ENCODE assay signal across 11 cellular contexts in the genomic region with DNA sequence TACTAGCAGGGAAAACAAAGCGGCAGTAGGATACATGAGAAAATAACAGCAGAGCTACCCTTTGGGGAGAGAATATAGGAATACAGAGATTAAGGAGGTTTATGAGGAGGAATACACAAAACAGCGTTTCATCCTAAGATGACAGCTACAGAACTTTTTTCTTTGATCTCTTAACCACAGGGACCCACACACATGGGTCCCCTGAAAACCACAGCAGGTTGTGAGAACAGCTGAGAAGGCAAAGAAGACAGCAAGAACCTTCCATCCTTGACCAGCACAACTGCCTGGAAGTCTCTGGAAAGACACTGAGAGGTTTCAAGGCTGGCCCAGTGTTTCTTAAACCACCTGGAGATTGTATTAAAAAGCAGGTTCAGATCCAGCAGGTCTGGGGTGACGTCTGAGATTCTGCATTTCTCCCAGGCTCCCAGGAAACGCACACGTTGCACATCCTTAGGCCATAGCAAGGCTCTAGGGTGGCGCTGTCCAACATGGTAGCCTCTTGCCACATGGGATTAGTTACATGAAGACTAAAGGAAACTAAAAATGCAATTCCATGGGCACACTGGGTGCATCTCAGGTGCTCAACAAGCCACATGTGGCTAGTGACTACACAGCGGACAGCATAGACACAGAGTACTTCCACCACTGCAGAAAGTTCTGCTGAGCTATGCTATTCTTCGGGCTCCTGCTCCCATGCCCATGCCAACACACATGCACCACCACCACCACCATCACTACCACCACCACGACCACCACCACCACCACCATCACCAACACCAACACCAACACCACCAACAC.
DNase-seq lines count a peak whose midpoint lies in the region; ATAC-seq and TF ChIP-seq lines count a peak whose summit lies in the region.
"Had no signal": no experiment of that assay in that cellular context is flagged by ENCODE, and none has a peak within 500 bp of the region (broad histone marks: within the 10 kb centered on the region; RNA-seq: fewer than 3 reads in every experiment).

No MANE protein-coding gene starts in this region.

- TF ChIP-seq POLR2A in suprapubic skin (IDR thresholded peaks at IDR 0.05), result no peak

- ATAC-seq in activated naive CD4-positive, alpha-beta T cell treated with anti-CD3 and anti-CD28 coated beads, Interleukin-2, amount 50 U/mL, for 72 hours, result peak; percentile 39 to 57
- ATAC-seq in stimulated activated naive CD8-positive, alpha-beta T cell treated with anti-CD3 and anti-CD28 coated beads, Interleukin-15, amount 100 ng/mL, for 72 hours, result peak; percentile 71

- no peaks in the 10 kb centered on the region for H4K20me1 ChIP-seq in KMS-11 (ENCODE audit: insufficient read depth)

- H2AFZ ChIP-seq in KMS-11 (ENCODE audit: low read depth), result no peak overlapping the region

- H3K36me3 ChIP-seq in HEK293 (ENCODE audit: control insufficient read depth in 2 of 2, insufficient read depth in 1 of 2, low read length in 2 of 2) (peaks cover 0 to 3% of the 10 kb centered on the region in 2 experiments; a peak in 1 of 3 replicates), KMS-11 (ENCODE audit: insufficient read depth) (no peaks in the 10 kb centered on the region), suprapubic skin (peaks cover 6% of the 10 kb centered on the region)

- POLR2A ChIA-PET in HEK293 (lab: Yijun Ruan, JAX), result no interaction called here

- WGBS in suprapubic skin, result 93% methylated on average over 6 of the region's 9 CpGs

- DNase-seq in activated naive CD4-positive, alpha-beta T cell treated with anti-CD3 and anti-CD28 coated beads, Interleukin-2, amount 50 U/mL, for 72 hours (ENCODE audit: low spot score in 2 of 2), result no peak
- DNase-seq in activated naive CD4-positive, alpha-beta T cell treated with Interleukin-2 at 50 U/mL for 16 hours, result no peak
- peak in 1 of 2 donors; percentile 32 for DNase-seq in stimulated activated naive CD8-positive, alpha-beta T cell treated with anti-CD3 and anti-CD28 coated beads, Interleukin-15, amount 100 ng/mL, for 72 hours
- DNase-seq in NCI-H526 treated with DMSO at 0.1 percent for 48 hours (lab: John Stamatoyannopoulos, UW), result no peak
- no peak for DNase-seq in DMS79 (lab: John Stamatoyannopoulos, UW)
- DNase-seq in suprapubic skin (ENCODE audit: low spot score in 2 of 2), result no peak
- DNase-seq: activated CD4-positive, CD25-positive, alpha-beta regulatory T cell treated with anti-CD3 and anti-CD28 coated beads, Interleukin-2, amount 50 U/mL, for 72 hours; GOT3; hypothalamus had no signal

- peaks cover 63% of the 10 kb centered on the region for H3K4me1 Mint-ChIP-seq in stimulated activated naive CD8-positive, alpha-beta T cell treated with anti-CD3 and anti-CD28 coated beads, Interleukin-15, amount 100 ng/mL, for 72 hours

- H3K4me2 ChIP-seq in KMS-11, result peak overlapping the region; percentile 66

- H3K4me3 ChIP-seq in HEK293 (ENCODE audit: low read depth, low read length), result no peak overlapping the region
- no peak overlapping the region for H3K4me3 ChIP-seq in KMS-11 (IDR thresholded peaks at IDR 0.05; ENCODE audit: insufficient read depth, low read depth, low read length)
- no peak overlapping the region for H3K4me3 ChIP-seq in suprapubic skin

- no peak overlapping the region for H3K27ac Mint-ChIP-seq in activated naive CD4-positive, alpha-beta T cell treated with anti-CD3 and anti-CD28 coated beads, Interleukin-2, amount 50 U/mL, for 72 hours
- peak overlapping the region in 1 of 2 donors; percentile 56 for H3K27ac Mint-ChIP-seq in stimulated activated naive CD8-positive, alpha-beta T cell treated with anti-CD3 and anti-CD28 coated beads, Interleukin-15, amount 100 ng/mL, for 72 hours

- no peaks in the 10 kb centered on the region for H3K27me3 Mint-ChIP-seq in stimulated activated naive CD8-positive, alpha-beta T cell treated with anti-CD3 and anti-CD28 coated beads, Interleukin-15, amount 100 ng/mL, for 72 hours

- peaks cover 28 to 42% of the 10 kb centered on the region in 2 donors for H3K36me3 Mint-ChIP-seq in activated naive CD4-positive, alpha-beta T cell treated with anti-CD3 and anti-CD28 coated beads, Interleukin-2, amount 50 U/mL, for 72 hours

- no peaks in the 10 kb centered on the region for H3K79me2 ChIP-seq in KMS-11 (ENCODE audit: insufficient read depth, low read depth)

- H3K9me3 ChIP-seq in HEK293 (ENCODE audit: control insufficient read depth, insufficient read depth, low read depth, low read length) (no peaks in the 10 kb centered on the region), suprapubic skin (no peaks in the 10 kb centered on the region)

- peaks cover 0 to 18% of the 10 kb centered on the region in 2 donors for H3K9me3 Mint-ChIP-seq in activated naive CD4-positive, alpha-beta T cell treated with anti-CD3 and anti-CD28 coated beads, Interleukin-2, amount 50 U/mL, for 72 hours
- H3K9me3 Mint-ChIP-seq in stimulated activated naive CD8-positive, alpha-beta T cell treated with anti-CD3 and anti-CD28 coated beads, Interleukin-15, amount 100 ng/mL, for 72 hours, result peaks cover 4 to 11% of the 10 kb centered on the region in 2 donors

- CTCF ChIA-PET in HEK293 (lab: Yijun Ruan, JAX), result no interaction called here

- TF ChIP-seq EP300 in suprapubic skin (IDR thresholded peaks at IDR 0.05), result no peak

- no peak overlapping the region for H3K9ac ChIP-seq in KMS-11

- H3K27ac ChIP-seq in HEK293 (ENCODE audit: extremely low read depth, low read depth, low read length) (no peak overlapping the region), KMS-11 (peak overlapping the region; percentile 30; the same call in 1 of the 2 replicates), suprapubic skin (no peak overlapping the region)

- no peaks in the 10 kb centered on the region for H3K27me3 ChIP-seq in KMS-11 (ENCODE audit: insufficient read depth, low read depth)
- no peaks in the 10 kb centered on the region for H3K27me3 ChIP-seq in suprapubic skin

- TF ChIP-seq CTCF in HEK293 (tag by site-specific recombination; IDR thresholded peaks at IDR 0.05) (no peak), KMS-11 (conservative IDR thresholded peaks at IDR 0.05; ENCODE audit: low read depth, low read length) (no peak), suprapubic skin (IDR thresholded peaks at IDR 0.05) (no peak)

- peak overlapping the region in 1 of 2 donors; percentile 6 for H3K4me3 Mint-ChIP-seq in stimulated activated naive CD8-positive, alpha-beta T cell treated with anti-CD3 and anti-CD28 coated beads, Interleukin-15, amount 100 ng/mL, for 72 hours

- H3K4me1 ChIP-seq in HEK293 (ENCODE audit: control insufficient read depth, insufficient read depth, low read length), result peaks cover 11% of the 10 kb centered on the region
- peaks cover 23% of the 10 kb centered on the region for H3K4me1 ChIP-seq in KMS-11 (ENCODE audit: low read depth, poor library complexity, severe bottlenecking)
- peaks cover 10% of the 10 kb centered on the region for H3K4me1 ChIP-seq in suprapubic skin

TF ChIP-seq in HEK293, 187 proteins besides CTCF, POLR2A, EP300 and RAD21:
- TF ChIP-seq ZBTB17 (tag by site-specific recombination; IDR thresholded peaks at IDR 0.05), result no peak
- TF ChIP-seq, protein P1, sequence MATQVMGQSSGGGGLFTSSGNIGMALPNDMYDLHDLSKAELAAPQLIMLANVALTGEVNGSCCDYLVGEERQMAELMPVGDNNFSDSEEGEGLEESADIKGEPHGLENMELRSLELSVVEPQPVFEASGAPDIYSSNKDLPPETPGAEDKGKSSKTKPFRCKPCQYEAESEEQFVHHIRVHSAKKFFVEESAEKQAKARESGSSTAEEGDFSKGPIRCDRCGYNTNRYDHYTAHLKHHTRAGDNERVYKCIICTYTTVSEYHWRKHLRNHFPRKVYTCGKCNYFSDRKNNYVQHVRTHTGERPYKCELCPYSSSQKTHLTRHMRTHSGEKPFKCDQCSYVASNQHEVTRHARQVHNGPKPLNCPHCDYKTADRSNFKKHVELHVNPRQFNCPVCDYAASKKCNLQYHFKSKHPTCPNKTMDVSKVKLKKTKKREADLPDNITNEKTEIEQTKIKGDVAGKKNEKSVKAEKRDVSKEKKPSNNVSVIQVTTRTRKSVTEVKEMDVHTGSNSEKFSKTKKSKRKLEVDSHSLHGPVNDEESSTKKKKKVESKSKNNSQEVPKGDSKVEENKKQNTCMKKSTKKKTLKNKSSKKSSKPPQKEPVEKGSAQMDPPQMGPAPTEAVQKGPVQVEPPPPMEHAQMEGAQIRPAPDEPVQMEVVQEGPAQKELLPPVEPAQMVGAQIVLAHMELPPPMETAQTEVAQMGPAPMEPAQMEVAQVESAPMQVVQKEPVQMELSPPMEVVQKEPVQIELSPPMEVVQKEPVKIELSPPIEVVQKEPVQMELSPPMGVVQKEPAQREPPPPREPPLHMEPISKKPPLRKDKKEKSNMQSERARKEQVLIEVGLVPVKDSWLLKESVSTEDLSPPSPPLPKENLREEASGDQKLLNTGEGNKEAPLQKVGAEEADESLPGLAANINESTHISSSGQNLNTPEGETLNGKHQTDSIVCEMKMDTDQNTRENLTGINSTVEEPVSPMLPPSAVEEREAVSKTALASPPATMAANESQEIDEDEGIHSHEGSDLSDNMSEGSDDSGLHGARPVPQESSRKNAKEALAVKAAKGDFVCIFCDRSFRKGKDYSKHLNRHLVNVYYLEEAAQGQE (tag by site-specific recombination; IDR thresholded peaks at IDR 0.05), result peak; percentile 72
- TF ChIP-seq, protein P2, sequence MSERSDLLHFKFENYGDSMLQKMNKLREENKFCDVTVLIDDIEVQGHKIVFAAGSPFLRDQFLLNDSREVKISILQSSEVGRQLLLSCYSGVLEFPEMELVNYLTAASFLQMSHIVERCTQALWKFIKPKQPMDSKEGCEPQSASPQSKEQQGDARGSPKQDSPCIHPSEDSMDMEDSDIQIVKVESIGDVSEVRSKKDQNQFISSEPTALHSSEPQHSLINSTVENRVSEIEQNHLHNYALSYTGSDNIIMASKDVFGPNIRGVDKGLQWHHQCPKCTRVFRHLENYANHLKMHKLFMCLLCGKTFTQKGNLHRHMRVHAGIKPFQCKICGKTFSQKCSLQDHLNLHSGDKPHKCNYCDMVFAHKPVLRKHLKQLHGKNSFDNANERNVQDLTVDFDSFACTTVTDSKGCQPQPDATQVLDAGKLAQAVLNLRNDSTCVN (tag by site-specific recombination; optimal IDR thresholded peaks at IDR 0.05), result no peak
